Comparison of ENCODE assay signal across 1 cellular context in genomic region chr21:36695671-36696389, GRCh38.
TF ChIP-seq lines count a peak whose summit lies in the region.

No MANE protein-coding gene starts in this region.

TF ChIP-seq in IMR-90, 13 proteins besides CTCF, POLR2A, EP300 and RAD21:
- TF ChIP-seq RCOR1 (IDR thresholded peaks at IDR 0.05; ENCODE audit: insufficient replicate concordance, low read length): no peak
- no peak for TF ChIP-seq MAFK (IDR thresholded peaks at IDR 0.05; ENCODE audit: low read depth, low read length)
- TF ChIP-seq MXI1 (IDR thresholded peaks at IDR 0.05; ENCODE audit: borderline replicate concordance, low read depth, low read length): no peak
- no peak for TF ChIP-seq CHD1 (IDR thresholded peaks at IDR 0.05; ENCODE audit: low read depth, low read length)
- no peak for TF ChIP-seq BHLHE40 (IDR thresholded peaks at IDR 0.05; ENCODE audit: low read depth, low read length)
- TF ChIP-seq NFE2L2 (IDR thresholded peaks at IDR 0.05; ENCODE audit: low read depth, low read length): no peak
- no peak for TF ChIP-seq CEBPB (IDR thresholded peaks at IDR 0.05; ENCODE audit: low read depth, low read length)
- TF ChIP-seq FOS (IDR thresholded peaks at IDR 0.05; ENCODE audit: low read depth, low read length): no peak
- TF ChIP-seq, protein P1, sequence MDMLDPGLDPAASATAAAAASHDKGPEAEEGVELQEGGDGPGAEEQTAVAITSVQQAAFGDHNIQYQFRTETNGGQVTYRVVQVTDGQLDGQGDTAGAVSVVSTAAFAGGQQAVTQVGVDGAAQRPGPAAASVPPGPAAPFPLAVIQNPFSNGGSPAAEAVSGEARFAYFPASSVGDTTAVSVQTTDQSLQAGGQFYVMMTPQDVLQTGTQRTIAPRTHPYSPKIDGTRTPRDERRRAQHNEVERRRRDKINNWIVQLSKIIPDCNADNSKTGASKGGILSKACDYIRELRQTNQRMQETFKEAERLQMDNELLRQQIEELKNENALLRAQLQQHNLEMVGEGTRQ (IDR thresholded peaks at IDR 0.05; ENCODE audit: low read depth, low read length): no peak
- no peak for TF ChIP-seq SMC3 (IDR thresholded peaks at IDR 0.05; ENCODE audit: low read depth, low read length)
- TF ChIP-seq RFX5 (IDR thresholded peaks at IDR 0.05; ENCODE audit: low read depth, low read length): no peak
- TF ChIP-seq ELK1 (IDR thresholded peaks at IDR 0.05; ENCODE audit: borderline replicate concordance, low read depth, low read length): no peak
- no peak for TF ChIP-seq MAZ (IDR thresholded peaks at IDR 0.05; ENCODE audit: borderline replicate concordance, low read depth, low read length)
